ENCODE assay signal across 26 cellular contexts in genomic region chr9:121987312-121987711, GRCh38.
"Had no signal": no experiment of that assay in that cellular context is flagged by ENCODE, and none has a peak within 500 bp of the region (broad histone marks: within the 10 kb centered on the region; RNA-seq: fewer than 3 reads in every experiment).

No MANE protein-coding gene starts in this region.

- H3K4me3 Mint-ChIP-seq: activated CD4-positive, alpha-beta memory T cell treated with anti-CD3 and anti-CD28 coated beads, Interleukin-2, amount 10 ng/mL, durations not matched to agents 7 days and 5 days; memory B cell; stimulated activated naive B cell treated with anti-CD40 and anti-IgM and Interleukin-4, amounts not matched to agents 10 μg/mL and 1 μg/mL and 100 μg/mL, for 72 hours; T-cell had no signal

- DNase-seq: activated CD4-positive, alpha-beta memory T cell treated with anti-CD3 and anti-CD28 coated beads, Interleukin-2, amount 10 ng/mL, durations not matched to agents 7 days and 5 days; activated CD4-positive, alpha-beta T cell treated with anti-CD3 and anti-CD28 coated beads for 4 hours; activated CD8-positive, alpha-beta memory T cell treated with anti-CD3 and anti-CD28 coated beads, Interleukin-2, amount 50 U/mL, for 4 hours; activated gamma-delta T cell; activated T-cell treated with anti-CD3 and anti-CD28 coated beads, Interleukin-2, amount 50 U/mL, for 48 hours; amniotic stem cell; foreskin melanocyte; islet precursor cell; left ventricle myocardium superior; mucosa of descending colon; naive thymus-derived CD4-positive, alpha-beta T cell; retina; stimulated activated CD4-positive, alpha-beta T cell treated with anti-CD3 and anti-CD28 coated beads, Interleukin-15, amount 100 ng/mL, for 24 hours; stimulated activated CD4-positive, alpha-beta T cell treated with anti-CD3 and anti-CD28 coated beads, Interleukin-4, amount 100 ng/mL, for 1 hour; stimulated activated naive B cell treated with anti-CD40 and anti-IgM and Interleukin-4, amounts not matched to agents 10 μg/mL and 1 μg/mL and 100 μg/mL, for 72 hours; T-cell; T-helper 9 cell; trophoblast cell had no signal

- H3K4me1 Mint-ChIP-seq: activated CD4-positive, alpha-beta memory T cell treated with anti-CD3 and anti-CD28 coated beads, Interleukin-2, amount 10 ng/mL, durations not matched to agents 7 days and 5 days; T-cell had no signal

- H3K27ac ChIP-seq: epithelial cell of prostate, neutrophil, parathyroid adenoma, VCaP had no signal

- ATAC-seq: activated naive CD4-positive, alpha-beta T cell treated with anti-CD3 and anti-CD28 coated beads, Interleukin-2, amount 50 U/mL, for 72 hours; left ventricle myocardium superior; mucosa of descending colon; naive thymus-derived CD4-positive, alpha-beta T cell; stimulated activated naive B cell treated with anti-CD40 and anti-IgM and Interleukin-4, amounts not matched to agents 10 μg/mL and 1 μg/mL and 100 μg/mL, for 72 hours; T-cell had no signal

- H3K27me3 ChIP-seq: heart left ventricle, neutrophil had no signal

- H3K4me1 ChIP-seq: parathyroid adenoma had no signal

- H3K9me3 ChIP-seq: heart left ventricle, mucosa of descending colon, neutrophil had no signal

- H3K9ac ChIP-seq: parathyroid adenoma had no signal

- H3K27me3 Mint-ChIP-seq: activated CD4-positive, alpha-beta memory T cell treated with anti-CD3 and anti-CD28 coated beads, Interleukin-2, amount 10 ng/mL, durations not matched to agents 7 days and 5 days; memory B cell; naive thymus-derived CD4-positive, alpha-beta T cell; stimulated activated naive B cell treated with anti-CD40 and anti-IgM and Interleukin-4, amounts not matched to agents 10 μg/mL and 1 μg/mL and 100 μg/mL, for 72 hours; T-cell had no signal

- H3K9me3 Mint-ChIP-seq: activated CD4-positive, alpha-beta memory T cell treated with anti-CD3 and anti-CD28 coated beads, Interleukin-2, amount 10 ng/mL, durations not matched to agents 7 days and 5 days; stimulated activated naive B cell treated with anti-CD40 and anti-IgM and Interleukin-4, amounts not matched to agents 10 μg/mL and 1 μg/mL and 100 μg/mL, for 72 hours had no signal

- H3K4me3 ChIP-seq: heart left ventricle, mucosa of descending colon, skin epidermis had no signal

- H3K27ac Mint-ChIP-seq: activated CD4-positive, alpha-beta memory T cell treated with anti-CD3 and anti-CD28 coated beads, Interleukin-2, amount 10 ng/mL, durations not matched to agents 7 days and 5 days; memory B cell; stimulated activated naive B cell treated with anti-CD40 and anti-IgM and Interleukin-4, amounts not matched to agents 10 μg/mL and 1 μg/mL and 100 μg/mL, for 72 hours; T-cell had no signal

- H2AFZ ChIP-seq: parathyroid adenoma had no signal

- H3K36me3 ChIP-seq: neutrophil had no signal
